ENCODE assay signal across 13 cellular contexts in genomic region chr9:121714075-121714705, GRCh38.
"Had no signal": no experiment of that assay in that cellular context is flagged by ENCODE, and none has a peak within 500 bp of the region (broad histone marks: within the 10 kb centered on the region; RNA-seq: fewer than 3 reads in every experiment).

No MANE protein-coding gene starts in this region.

- DNase-seq: activated CD4-positive, alpha-beta memory T cell treated with anti-CD3 and anti-CD28 coated beads for 36 hours; activated effector memory CD4-positive, alpha-beta T cell treated with Interleukin-2 at 50 U/mL for 16 hours; activated naive CD4-positive, alpha-beta T cell treated with anti-CD3 and anti-CD28 coated beads, Interleukin-2, amount 50 U/mL, for 16 hours; activated T-cell treated with anti-CD3 and anti-CD28 coated beads, Interleukin-2, amount 50 U/mL, for 4 hours; midbrain; naive B cell; spleen; stomach; testis; upper lobe of left lung; WERI-Rb-1 had no signal

- ATAC-seq: activated T-cell treated with anti-CD3 and anti-CD28 coated beads, Interleukin-2, amount 50 U/mL, for 4 hours; esophagus mucosa; pancreas had no signal
